ENCODE assay signal across 12 cellular contexts in the genomic region with DNA sequence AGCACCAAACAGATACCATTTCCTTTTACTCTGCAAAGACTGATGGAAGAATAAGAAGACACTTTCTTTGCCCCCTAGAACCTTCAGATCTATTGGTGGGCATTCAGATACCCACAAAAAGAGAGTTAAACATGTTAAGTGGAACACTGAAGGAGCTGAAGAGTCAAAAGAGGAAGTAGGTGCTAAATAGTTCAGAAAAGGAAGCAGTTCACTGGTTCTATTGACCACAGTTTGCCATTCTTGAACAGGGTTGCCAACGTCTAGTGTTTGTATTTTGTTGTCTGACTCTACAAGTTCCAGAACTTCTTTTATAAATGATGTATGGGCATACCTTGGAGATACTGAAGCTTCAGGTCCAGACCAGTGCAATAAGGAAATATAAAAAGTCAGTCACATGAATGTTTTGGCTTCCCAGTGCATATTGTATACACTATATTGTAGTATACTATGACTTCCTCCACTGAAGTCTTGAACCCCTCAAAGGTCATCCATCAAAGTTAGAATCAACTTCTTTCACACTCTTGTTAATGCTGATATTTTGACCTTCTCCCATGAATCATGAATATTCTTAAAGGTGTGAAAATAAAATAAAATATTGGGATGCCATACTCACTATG. TPM values are rescaled to one million over a fixed set of nuclear protein-coding genes. Genes with fewer than 3 reads are reported as not detected.
A peak's percentile ranks its signal among the peaks of the same experiment; 100 is the strongest.
DNase-seq lines count a peak whose midpoint lies in the region; ATAC-seq and TF ChIP-seq lines count a peak whose summit lies in the region.
"Had no signal": no experiment of that assay in that cellular context is flagged by ENCODE, and none has a peak within 500 bp of the region (broad histone marks: within the 10 kb centered on the region; RNA-seq: fewer than 3 reads in every experiment).

No MANE protein-coding gene starts in this region.

- no peak for TF ChIP-seq EP300 in tibial nerve (IDR thresholded peaks at IDR 0.05)

- H3K27me3 ChIP-seq in tibial nerve, result no peaks in the 10 kb centered on the region

- H3K27ac ChIP-seq in tibial nerve, result no peak overlapping the region

- no peak for TF ChIP-seq CTCF in NB4 (IDR thresholded peaks at IDR 0.05; ENCODE audit: low read depth, low read length)
- TF ChIP-seq CTCF in tibial nerve (IDR thresholded peaks at IDR 0.05), result no peak

- no peaks in the 10 kb centered on the region for H3K36me3 ChIP-seq in tibial nerve

- ATAC-seq in Right ventricle myocardium superior (ENCODE audit: poor library complexity) (peak; percentile 34), left ventricle myocardium superior (no peak), HG02973 (IDR thresholded peaks at IDR 0.05; ENCODE audit: unreplicated experiment) (peak; percentile 88)

- WGBS in tibial nerve, 2 donors, result 61 to 62% methylated on average over 1 of the region's 1 CpG

- peaks cover 0 to 18% (median 7%) of the 10 kb centered on the region in 4 donors for H3K4me1 ChIP-seq in tibial nerve

- no peaks in the 10 kb centered on the region for H3K9me3 ChIP-seq in tibial nerve

- TF ChIP-seq POLR2A in NB4 (IDR thresholded peaks at IDR 0.05; ENCODE audit: extremely low read depth, insufficient read length) (no peak), tibial nerve (IDR thresholded peaks at IDR 0.05) (no peak)

- H3K4me3 ChIP-seq in NB4 (ENCODE audit: low read depth, low read length), result no peak overlapping the region
- no peak overlapping the region for H3K4me3 ChIP-seq in tibial nerve

- DNase-seq in Right ventricle myocardium superior (no peak), left ventricle myocardium superior (no peak), NB4 (ENCODE audit: low read depth) (peak; percentile 87), ecto neural progenitor cell (ENCODE audit: low spot score) (no peak), tibial nerve (ENCODE audit: low spot score in 2 of 2) (no peak), cardiac septum (ENCODE audit: low spot score) (no peak)
- no peak for DNase-seq in stimulated activated CD4-positive, alpha-beta T cell treated with anti-CD3 and anti-CD28 coated beads, Interleukin-4, amount 100 ng/mL, for 1 hour
- DNase-seq: amygdala, NCI-H2107 had no signal

- intact Hi-C loops in Right ventricle myocardium superior (cut with DNase I), result no loop called here
- intact Hi-C loops in left ventricle myocardium superior (cut with micrococcal nuclease), result no loop called here
- intact Hi-C loops in cardiac septum (cut with DNase I), result no loop called here

RNA-seq across cellular contexts. Expression of gene AGR3, which starts 47.5 kb away (rescaled TPM):
- total RNA-seq in Right ventricle myocardium superior (not detected), left ventricle myocardium superior (not detected), tibial nerve (not detected), cardiac septum (not detected)
- total RNA-seq: A172, myocyte had no signal
